23 cellular contexts compared by ENCODE assay signal in genomic region chr11:86212212-86212611, GRCh38.
"Had no signal": no experiment of that assay in that cellular context is flagged by ENCODE, and none has a peak within 500 bp of the region (broad histone marks: within the 10 kb centered on the region; RNA-seq: fewer than 3 reads in every experiment).

No MANE protein-coding gene starts in this region.

- H3K4me3 Mint-ChIP-seq: activated CD4-positive, alpha-beta T cell treated with anti-CD3 and anti-CD28 coated beads, Interleukin-2, amount 10 ng/mL, durations not matched to agents 7 days and 5 days; nephron progenitor cell had no signal

- H3K4me1 Mint-ChIP-seq: nephron progenitor cell had no signal

- ATAC-seq: left lobe of liver had no signal

- H3K4me1 ChIP-seq: adrenal gland, breast epithelium, sigmoid colon, spleen, tibial nerve had no signal

- FAIRE-seq: astrocyte, endometrium, urothelium cell line had no signal

- H3K9me3 ChIP-seq: adrenal gland, breast epithelium, sigmoid colon, spleen, tibial nerve had no signal

- H3K27me3 Mint-ChIP-seq: activated CD4-positive, alpha-beta T cell treated with anti-CD3 and anti-CD28 coated beads, Interleukin-2, amount 10 ng/mL, durations not matched to agents 7 days and 5 days had no signal

- DNase-seq: activated CD4-positive, alpha-beta T cell treated with anti-CD3 and anti-CD28 coated beads, Interleukin-2, amount 10 ng/mL, durations not matched to agents 7 days and 5 days; activated CD4-positive, CD25-positive, alpha-beta regulatory T cell; activated naive CD4-positive, alpha-beta T cell treated with anti-CD3 and anti-CD28 coated beads, Interleukin-2, amount 50 U/mL, for 16 hours; adrenal gland; cerebellar nuclear complex; cortex of kidney; foreskin melanocyte; hypothalamus; islet precursor cell; nephron progenitor cell; nucleus accumbens; sigmoid colon; spleen; stimulated activated CD4-positive, alpha-beta T cell treated with anti-CD3 and anti-CD28 coated beads, Interleukin-4, amount 100 ng/mL, for 4 hours; stimulated activated naive CD4-positive, alpha-beta T cell; T1000 had no signal

- H3K27ac Mint-ChIP-seq: activated CD4-positive, alpha-beta T cell treated with anti-CD3 and anti-CD28 coated beads, Interleukin-2, amount 10 ng/mL, durations not matched to agents 7 days and 5 days; nephron progenitor cell had no signal

- H3K27ac ChIP-seq: adrenal gland, breast epithelium, sigmoid colon, spleen, tibial nerve had no signal

- H3K36me3 ChIP-seq: adrenal gland, breast epithelium, sigmoid colon, spleen, tibial nerve had no signal

- H3K9me3 Mint-ChIP-seq: activated CD4-positive, alpha-beta T cell treated with anti-CD3 and anti-CD28 coated beads, Interleukin-2, amount 10 ng/mL, durations not matched to agents 7 days and 5 days had no signal

- H3K27me3 ChIP-seq: adrenal gland, breast epithelium, sigmoid colon, spleen, tibial nerve had no signal

- H3K4me3 ChIP-seq: adrenal gland, breast epithelium, lung, sigmoid colon, spleen, tibial nerve had no signal
